2 cellular contexts compared by ENCODE assay signal in the genomic region with DNA sequence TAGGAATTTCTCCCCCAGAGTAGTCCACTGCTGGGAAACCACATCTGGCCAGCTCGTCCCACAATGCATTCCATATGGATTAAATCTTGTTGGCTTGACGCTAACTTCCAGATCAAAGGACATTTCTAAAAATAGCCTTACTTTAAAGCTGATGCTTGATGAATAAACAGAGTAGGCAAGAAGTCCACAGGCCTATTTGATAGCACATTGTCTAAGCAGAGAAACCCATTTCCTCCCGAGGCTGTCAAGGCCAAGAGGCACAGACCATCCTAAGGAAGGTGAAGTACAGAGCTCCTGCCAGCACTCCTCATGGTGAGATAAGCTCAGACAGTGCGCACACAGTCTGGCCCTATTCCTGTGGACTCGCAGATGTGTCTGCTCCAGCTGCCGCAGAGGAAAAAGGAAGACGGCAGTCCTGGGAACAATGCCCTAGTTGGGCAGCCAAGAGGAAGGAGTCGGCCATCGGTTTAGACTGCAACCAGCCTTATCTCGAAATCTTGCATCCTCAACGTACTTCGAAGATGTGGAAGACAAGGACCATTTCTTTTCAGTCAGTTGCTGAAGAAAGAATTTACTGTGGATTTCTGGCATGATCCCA.
TF ChIP-seq lines count a peak whose summit lies in the region.

No MANE protein-coding gene starts in this region.

TF ChIP-seq in endothelial cell of umbilical vein, 7 proteins besides CTCF, POLR2A, EP300 and RAD21 (continued from another document):
- TF ChIP-seq GATA2 (IDR thresholded peaks at IDR 0.05; ENCODE audit: insufficient read depth, insufficient read length, low read depth, low read length), result peak; percentile 95
- TF ChIP-seq JUN (IDR thresholded peaks at IDR 0.05; ENCODE audit: borderline replicate concordance, insufficient read depth, insufficient read length, low read depth), result peak; percentile 45
- TF ChIP-seq, protein P1, sequence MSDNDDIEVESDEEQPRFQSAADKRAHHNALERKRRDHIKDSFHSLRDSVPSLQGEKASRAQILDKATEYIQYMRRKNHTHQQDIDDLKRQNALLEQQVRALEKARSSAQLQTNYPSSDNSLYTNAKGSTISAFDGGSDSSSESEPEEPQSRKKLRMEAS (IDR thresholded peaks at IDR 0.05; ENCODE audit: insufficient read depth, insufficient read length), result no peak
- peak; percentile 50 for TF ChIP-seq POLR2AphosphoS5 (IDR thresholded peaks at IDR 0.05; ENCODE audit: insufficient read depth, low read depth, low read length)
- TF ChIP-seq EZH2 (IDR thresholded peaks at IDR 0.05; ENCODE audit: borderline replicate concordance, low read depth, low read length, severe bottlenecking), result no peak
- TF ChIP-seq FOS (IDR thresholded peaks at IDR 0.05; ENCODE audit: borderline replicate concordance, insufficient read depth, low read length), result no peak

TF ChIP-seq in HepG2, 621 proteins besides CTCF, POLR2A, EP300 and RAD21 (continues in another document):
- TF ChIP-seq, protein P2, sequence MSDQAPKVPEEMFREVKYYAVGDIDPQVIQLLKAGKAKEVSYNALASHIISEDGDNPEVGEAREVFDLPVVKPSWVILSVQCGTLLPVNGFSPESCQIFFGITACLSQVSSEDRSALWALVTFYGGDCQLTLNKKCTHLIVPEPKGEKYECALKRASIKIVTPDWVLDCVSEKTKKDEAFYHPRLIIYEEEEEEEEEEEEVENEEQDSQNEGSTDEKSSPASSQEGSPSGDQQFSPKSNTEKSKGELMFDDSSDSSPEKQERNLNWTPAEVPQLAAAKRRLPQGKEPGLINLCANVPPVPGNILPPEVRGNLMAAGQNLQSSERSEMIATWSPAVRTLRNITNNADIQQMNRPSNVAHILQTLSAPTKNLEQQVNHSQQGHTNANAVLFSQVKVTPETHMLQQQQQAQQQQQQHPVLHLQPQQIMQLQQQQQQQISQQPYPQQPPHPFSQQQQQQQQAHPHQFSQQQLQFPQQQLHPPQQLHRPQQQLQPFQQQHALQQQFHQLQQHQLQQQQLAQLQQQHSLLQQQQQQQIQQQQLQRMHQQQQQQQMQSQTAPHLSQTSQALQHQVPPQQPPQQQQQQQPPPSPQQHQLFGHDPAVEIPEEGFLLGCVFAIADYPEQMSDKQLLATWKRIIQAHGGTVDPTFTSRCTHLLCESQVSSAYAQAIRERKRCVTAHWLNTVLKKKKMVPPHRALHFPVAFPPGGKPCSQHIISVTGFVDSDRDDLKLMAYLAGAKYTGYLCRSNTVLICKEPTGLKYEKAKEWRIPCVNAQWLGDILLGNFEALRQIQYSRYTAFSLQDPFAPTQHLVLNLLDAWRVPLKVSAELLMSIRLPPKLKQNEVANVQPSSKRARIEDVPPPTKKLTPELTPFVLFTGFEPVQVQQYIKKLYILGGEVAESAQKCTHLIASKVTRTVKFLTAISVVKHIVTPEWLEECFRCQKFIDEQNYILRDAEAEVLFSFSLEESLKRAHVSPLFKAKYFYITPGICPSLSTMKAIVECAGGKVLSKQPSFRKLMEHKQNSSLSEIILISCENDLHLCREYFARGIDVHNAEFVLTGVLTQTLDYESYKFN (CRISPR knock-in tag; conservative IDR thresholded peaks at IDR 0.05), result peak; percentile 79
- TF ChIP-seq ZNF441 (CRISPR knock-in tag; IDR thresholded peaks at IDR 0.05; ENCODE audit: borderline replicate concordance), result no peak
- peak; percentile 47; the same call in 1 of the 2 replicates for TF ChIP-seq ZNF614 (CRISPR knock-in tag; IDR thresholded peaks at IDR 0.05; ENCODE audit: borderline replicate concordance)
- peak; percentile 63; the same call in 1 of the 2 replicates for TF ChIP-seq RARA (CRISPR knock-in tag; IDR thresholded peaks at IDR 0.05)
- TF ChIP-seq, protein P3, sequence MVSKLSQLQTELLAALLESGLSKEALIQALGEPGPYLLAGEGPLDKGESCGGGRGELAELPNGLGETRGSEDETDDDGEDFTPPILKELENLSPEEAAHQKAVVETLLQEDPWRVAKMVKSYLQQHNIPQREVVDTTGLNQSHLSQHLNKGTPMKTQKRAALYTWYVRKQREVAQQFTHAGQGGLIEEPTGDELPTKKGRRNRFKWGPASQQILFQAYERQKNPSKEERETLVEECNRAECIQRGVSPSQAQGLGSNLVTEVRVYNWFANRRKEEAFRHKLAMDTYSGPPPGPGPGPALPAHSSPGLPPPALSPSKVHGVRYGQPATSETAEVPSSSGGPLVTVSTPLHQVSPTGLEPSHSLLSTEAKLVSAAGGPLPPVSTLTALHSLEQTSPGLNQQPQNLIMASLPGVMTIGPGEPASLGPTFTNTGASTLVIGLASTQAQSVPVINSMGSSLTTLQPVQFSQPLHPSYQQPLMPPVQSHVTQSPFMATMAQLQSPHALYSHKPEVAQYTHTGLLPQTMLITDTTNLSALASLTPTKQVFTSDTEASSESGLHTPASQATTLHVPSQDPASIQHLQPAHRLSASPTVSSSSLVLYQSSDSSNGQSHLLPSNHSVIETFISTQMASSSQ (IDR thresholded peaks at IDR 0.05; ENCODE audit: low read depth), result no peak
- TF ChIP-seq, protein P3 (CRISPR knock-in tag; IDR thresholded peaks at IDR 0.05; ENCODE audit: borderline replicate concordance), result 0 out of 2 replicates have a peak, but pooled peaks have one; percentile 42
- TF ChIP-seq, protein P4, sequence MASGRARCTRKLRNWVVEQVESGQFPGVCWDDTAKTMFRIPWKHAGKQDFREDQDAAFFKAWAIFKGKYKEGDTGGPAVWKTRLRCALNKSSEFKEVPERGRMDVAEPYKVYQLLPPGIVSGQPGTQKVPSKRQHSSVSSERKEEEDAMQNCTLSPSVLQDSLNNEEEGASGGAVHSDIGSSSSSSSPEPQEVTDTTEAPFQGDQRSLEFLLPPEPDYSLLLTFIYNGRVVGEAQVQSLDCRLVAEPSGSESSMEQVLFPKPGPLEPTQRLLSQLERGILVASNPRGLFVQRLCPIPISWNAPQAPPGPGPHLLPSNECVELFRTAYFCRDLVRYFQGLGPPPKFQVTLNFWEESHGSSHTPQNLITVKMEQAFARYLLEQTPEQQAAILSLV (CRISPR knock-in tag; IDR thresholded peaks at IDR 0.05; ENCODE audit: borderline replicate concordance), result no peak
- TF ChIP-seq RBM39 (IDR thresholded peaks at IDR 0.05; ENCODE audit: low read depth, low read length, poor library complexity, severe bottlenecking), result no peak
- TF ChIP-seq REPIN1 (CRISPR knock-in tag; IDR thresholded peaks at IDR 0.05; ENCODE audit: borderline replicate concordance, low read depth), result 0 out of 2 replicates have a peak, but pooled peaks have one; percentile 38
- no peak for TF ChIP-seq ZNF234 (CRISPR knock-in tag; conservative IDR thresholded peaks at IDR 0.05)
- TF ChIP-seq, protein P5, sequence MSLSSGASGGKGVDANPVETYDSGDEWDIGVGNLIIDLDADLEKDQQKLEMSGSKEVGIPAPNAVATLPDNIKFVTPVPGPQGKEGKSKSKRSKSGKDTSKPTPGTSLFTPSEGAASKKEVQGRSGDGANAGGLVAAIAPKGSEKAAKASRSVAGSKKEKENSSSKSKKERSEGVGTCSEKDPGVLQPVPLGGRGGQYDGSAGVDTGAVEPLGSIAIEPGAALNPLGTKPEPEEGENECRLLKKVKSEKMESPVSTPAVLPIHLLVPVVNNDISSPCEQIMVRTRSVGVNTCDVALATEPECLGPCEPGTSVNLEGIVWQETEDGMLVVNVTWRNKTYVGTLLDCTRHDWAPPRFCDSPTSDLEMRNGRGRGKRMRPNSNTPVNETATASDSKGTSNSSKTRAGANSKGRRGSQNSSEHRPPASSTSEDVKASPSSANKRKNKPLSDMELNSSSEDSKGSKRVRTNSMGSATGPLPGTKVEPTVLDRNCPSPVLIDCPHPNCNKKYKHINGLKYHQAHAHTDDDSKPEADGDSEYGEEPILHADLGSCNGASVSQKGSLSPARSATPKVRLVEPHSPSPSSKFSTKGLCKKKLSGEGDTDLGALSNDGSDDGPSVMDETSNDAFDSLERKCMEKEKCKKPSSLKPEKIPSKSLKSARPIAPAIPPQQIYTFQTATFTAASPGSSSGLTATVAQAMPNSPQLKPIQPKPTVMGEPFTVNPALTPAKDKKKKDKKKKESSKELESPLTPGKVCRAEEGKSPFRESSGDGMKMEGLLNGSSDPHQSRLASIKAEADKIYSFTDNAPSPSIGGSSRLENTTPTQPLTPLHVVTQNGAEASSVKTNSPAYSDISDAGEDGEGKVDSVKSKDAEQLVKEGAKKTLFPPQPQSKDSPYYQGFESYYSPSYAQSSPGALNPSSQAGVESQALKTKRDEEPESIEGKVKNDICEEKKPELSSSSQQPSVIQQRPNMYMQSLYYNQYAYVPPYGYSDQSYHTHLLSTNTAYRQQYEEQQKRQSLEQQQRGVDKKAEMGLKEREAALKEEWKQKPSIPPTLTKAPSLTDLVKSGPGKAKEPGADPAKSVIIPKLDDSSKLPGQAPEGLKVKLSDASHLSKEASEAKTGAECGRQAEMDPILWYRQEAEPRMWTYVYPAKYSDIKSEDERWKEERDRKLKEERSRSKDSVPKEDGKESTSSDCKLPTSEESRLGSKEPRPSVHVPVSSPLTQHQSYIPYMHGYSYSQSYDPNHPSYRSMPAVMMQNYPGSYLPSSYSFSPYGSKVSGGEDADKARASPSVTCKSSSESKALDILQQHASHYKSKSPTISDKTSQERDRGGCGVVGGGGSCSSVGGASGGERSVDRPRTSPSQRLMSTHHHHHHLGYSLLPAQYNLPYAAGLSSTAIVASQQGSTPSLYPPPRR (CRISPR knock-in tag; IDR thresholded peaks at IDR 0.05; ENCODE audit: borderline replicate concordance), result peak; percentile 30; the same call in 1 of the 2 replicates
- TF ChIP-seq ZNF607 (CRISPR knock-in tag; IDR thresholded peaks at IDR 0.05; ENCODE audit: borderline replicate concordance), result no peak
- no peak for TF ChIP-seq ETV6 (CRISPR knock-in tag; conservative IDR thresholded peaks at IDR 0.05)
- TF ChIP-seq ONECUT2 (CRISPR knock-in tag; IDR thresholded peaks at IDR 0.05), result 0 out of 2 replicates have a peak, but pooled peaks have one; percentile 29
- TF ChIP-seq HDAC2 (CRISPR knock-in tag; IDR thresholded peaks at IDR 0.05), result peak; percentile 67; the same call in 1 of the 2 replicates
- TF ChIP-seq FOXC1 (CRISPR knock-in tag; IDR thresholded peaks at IDR 0.05; ENCODE audit: borderline replicate concordance), result no peak
- TF ChIP-seq, protein P6, sequence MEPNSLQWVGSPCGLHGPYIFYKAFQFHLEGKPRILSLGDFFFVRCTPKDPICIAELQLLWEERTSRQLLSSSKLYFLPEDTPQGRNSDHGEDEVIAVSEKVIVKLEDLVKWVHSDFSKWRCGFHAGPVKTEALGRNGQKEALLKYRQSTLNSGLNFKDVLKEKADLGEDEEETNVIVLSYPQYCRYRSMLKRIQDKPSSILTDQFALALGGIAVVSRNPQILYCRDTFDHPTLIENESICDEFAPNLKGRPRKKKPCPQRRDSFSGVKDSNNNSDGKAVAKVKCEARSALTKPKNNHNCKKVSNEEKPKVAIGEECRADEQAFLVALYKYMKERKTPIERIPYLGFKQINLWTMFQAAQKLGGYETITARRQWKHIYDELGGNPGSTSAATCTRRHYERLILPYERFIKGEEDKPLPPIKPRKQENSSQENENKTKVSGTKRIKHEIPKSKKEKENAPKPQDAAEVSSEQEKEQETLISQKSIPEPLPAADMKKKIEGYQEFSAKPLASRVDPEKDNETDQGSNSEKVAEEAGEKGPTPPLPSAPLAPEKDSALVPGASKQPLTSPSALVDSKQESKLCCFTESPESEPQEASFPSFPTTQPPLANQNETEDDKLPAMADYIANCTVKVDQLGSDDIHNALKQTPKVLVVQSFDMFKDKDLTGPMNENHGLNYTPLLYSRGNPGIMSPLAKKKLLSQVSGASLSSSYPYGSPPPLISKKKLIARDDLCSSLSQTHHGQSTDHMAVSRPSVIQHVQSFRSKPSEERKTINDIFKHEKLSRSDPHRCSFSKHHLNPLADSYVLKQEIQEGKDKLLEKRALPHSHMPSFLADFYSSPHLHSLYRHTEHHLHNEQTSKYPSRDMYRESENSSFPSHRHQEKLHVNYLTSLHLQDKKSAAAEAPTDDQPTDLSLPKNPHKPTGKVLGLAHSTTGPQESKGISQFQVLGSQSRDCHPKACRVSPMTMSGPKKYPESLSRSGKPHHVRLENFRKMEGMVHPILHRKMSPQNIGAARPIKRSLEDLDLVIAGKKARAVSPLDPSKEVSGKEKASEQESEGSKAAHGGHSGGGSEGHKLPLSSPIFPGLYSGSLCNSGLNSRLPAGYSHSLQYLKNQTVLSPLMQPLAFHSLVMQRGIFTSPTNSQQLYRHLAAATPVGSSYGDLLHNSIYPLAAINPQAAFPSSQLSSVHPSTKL (CRISPR knock-in tag; IDR thresholded peaks at IDR 0.05), result peak; percentile 92
- TF ChIP-seq, protein P7, sequence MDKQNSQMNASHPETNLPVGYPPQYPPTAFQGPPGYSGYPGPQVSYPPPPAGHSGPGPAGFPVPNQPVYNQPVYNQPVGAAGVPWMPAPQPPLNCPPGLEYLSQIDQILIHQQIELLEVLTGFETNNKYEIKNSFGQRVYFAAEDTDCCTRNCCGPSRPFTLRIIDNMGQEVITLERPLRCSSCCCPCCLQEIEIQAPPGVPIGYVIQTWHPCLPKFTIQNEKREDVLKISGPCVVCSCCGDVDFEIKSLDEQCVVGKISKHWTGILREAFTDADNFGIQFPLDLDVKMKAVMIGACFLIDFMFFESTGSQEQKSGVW (CRISPR knock-in tag; IDR thresholded peaks at IDR 0.05; ENCODE audit: borderline replicate concordance), result no peak
- TF ChIP-seq FOXJ3 (CRISPR knock-in tag; IDR thresholded peaks at IDR 0.05; ENCODE audit: borderline replicate concordance), result peak; percentile 36; the same call in 1 of the 2 replicates
- TF ChIP-seq TCF7 (IDR thresholded peaks at IDR 0.05; ENCODE audit: low read depth), result peak; percentile 68
- TF ChIP-seq ZNF619 (CRISPR knock-in tag; IDR thresholded peaks at IDR 0.05), result no peak
- peak; percentile 76 for TF ChIP-seq GATAD2A (CRISPR knock-in tag; IDR thresholded peaks at IDR 0.05)
- 0 out of 2 replicates have a peak, but pooled peaks have one; percentile 19 for TF ChIP-seq BORCS8-MEF2B (CRISPR knock-in tag; IDR thresholded peaks at IDR 0.05)
- TF ChIP-seq, protein P8, sequence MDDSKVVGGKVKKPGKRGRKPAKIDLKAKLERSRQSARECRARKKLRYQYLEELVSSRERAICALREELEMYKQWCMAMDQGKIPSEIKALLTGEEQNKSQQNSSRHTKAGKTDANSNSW (CRISPR knock-in tag; IDR thresholded peaks at IDR 0.05; ENCODE audit: borderline replicate concordance), result no peak
- TF ChIP-seq MIER3 (CRISPR knock-in tag; IDR thresholded peaks at IDR 0.05; ENCODE audit: borderline replicate concordance), result no peak
- TF ChIP-seq, protein P9, sequence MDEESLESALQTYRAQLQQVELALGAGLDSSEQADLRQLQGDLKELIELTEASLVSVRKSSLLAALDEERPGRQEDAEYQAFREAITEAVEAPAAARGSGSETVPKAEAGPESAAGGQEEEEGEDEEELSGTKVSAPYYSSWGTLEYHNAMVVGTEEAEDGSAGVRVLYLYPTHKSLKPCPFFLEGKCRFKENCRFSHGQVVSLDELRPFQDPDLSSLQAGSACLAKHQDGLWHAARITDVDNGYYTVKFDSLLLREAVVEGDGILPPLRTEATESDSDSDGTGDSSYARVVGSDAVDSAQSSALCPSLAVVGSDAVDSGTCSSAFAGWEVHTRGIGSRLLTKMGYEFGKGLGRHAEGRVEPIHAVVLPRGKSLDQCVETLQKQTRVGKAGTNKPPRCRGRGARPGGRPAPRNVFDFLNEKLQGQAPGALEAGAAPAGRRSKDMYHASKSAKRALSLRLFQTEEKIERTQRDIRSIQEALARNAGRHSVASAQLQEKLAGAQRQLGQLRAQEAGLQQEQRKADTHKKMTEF (CRISPR knock-in tag; IDR thresholded peaks at IDR 0.05), result peak; percentile 73
